ENCODE assay signal across 28 cellular contexts in the genomic region with DNA sequence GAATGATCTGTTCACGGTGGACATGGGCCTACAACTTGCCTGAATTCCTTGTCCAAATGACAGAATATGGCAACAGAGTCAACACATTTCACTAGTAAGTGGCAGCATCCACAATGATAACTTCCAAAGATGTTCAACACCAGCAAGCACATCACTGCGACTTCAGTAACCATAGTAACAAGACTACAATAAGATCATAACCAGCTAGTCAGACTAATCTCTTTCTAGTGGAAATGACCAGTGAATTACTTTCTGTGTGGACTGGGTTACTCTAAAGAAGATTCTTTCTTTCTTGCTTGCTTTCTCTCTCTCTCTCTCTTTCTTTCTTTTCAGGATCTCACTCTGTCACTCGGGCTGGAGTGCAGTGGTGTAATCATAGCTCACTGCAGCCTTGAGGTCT.
"Had no signal": no experiment of that assay in that cellular context is flagged by ENCODE, and none has a peak within 500 bp of the region (broad histone marks: within the 10 kb centered on the region; RNA-seq: fewer than 3 reads in every experiment).

No MANE protein-coding gene starts in this region.

- DNase-seq: activated CD4-positive, alpha-beta memory T cell treated with anti-CD3 and anti-CD28 coated beads for 36 hours; activated CD4-positive, alpha-beta T cell treated with anti-CD3 and anti-CD28 coated beads for 36 hours; activated CD4-positive, alpha-beta T cell treated with anti-CD3 and anti-CD28 coated beads, Interleukin-2, amount 10 ng/mL, durations not matched to agents 24 days and 14 days; activated CD4-positive, CD25-positive, alpha-beta regulatory T cell; activated CD4-positive, CD25-positive, alpha-beta regulatory T cell treated with anti-CD3 and anti-CD28 coated beads, Interleukin-2, amount 50 U/mL, for 72 hours; activated CD8-positive, alpha-beta memory T cell treated with anti-CD3 and anti-CD28 coated beads, Interleukin-2, amount 10 ng/mL, durations not matched to agents 7 days and 5 days; activated CD8-positive, alpha-beta memory T cell treated with anti-CD3 and anti-CD28 coated beads, Interleukin-2, amount 50 U/mL, for 4 hours; activated CD8-positive, alpha-beta T cell treated with anti-CD3 and anti-CD28 coated beads, Interleukin-2, amount 10 ng/mL, durations not matched to agents 7 days and 5 days; activated gamma-delta T cell; activated naive CD4-positive, alpha-beta T cell; activated naive CD4-positive, alpha-beta T cell treated with anti-CD3 and anti-CD28 coated beads, Interleukin-2, amount 10 ng/mL, durations not matched to agents 7 days and 5 days; activated naive CD8-positive, alpha-beta T cell treated with anti-CD3 and anti-CD28 coated beads, Interleukin-2, amount 10 ng/mL, durations not matched to agents 7 days and 5 days; activated T-cell treated with anti-CD3 and anti-CD28 coated beads, Interleukin-2, amount 50 U/mL, for 1 hour; activated T-cell treated with anti-CD3 and anti-CD28 coated beads, Interleukin-2, amount 50 U/mL, for 48 hours; central memory CD4-positive, alpha-beta T cell; cerebellar nuclear complex; colonic mucosa; effector CD8-positive, alpha-beta T cell; esophagus squamous epithelium; head of caudate nucleus; hippocampal formation had no signal

- H3K4me1 ChIP-seq: ascending aorta, breast epithelium, colonic mucosa, esophagus squamous epithelium had no signal

- H3K27ac ChIP-seq: ascending aorta, breast epithelium, cardiac muscle cell, colonic mucosa, epithelial cell of prostate, esophagus squamous epithelium had no signal

- H3K9me3 ChIP-seq: ascending aorta, breast epithelium, colonic mucosa, esophagus squamous epithelium had no signal

- H3K27me3 ChIP-seq: ascending aorta, breast epithelium, cardiac muscle cell, colonic mucosa, esophagus squamous epithelium had no signal

- H3K36me3 ChIP-seq: ascending aorta, breast epithelium, cardiac muscle cell, colonic mucosa, esophagus squamous epithelium had no signal

- ATAC-seq: activated CD4-positive, alpha-beta T cell treated with anti-CD3 and anti-CD28 coated beads for 36 hours; activated CD8-positive, alpha-beta memory T cell treated with anti-CD3 and anti-CD28 coated beads, Interleukin-2, amount 10 ng/mL, durations not matched to agents 7 days and 5 days; activated CD8-positive, alpha-beta T cell treated with anti-CD3 and anti-CD28 coated beads, Interleukin-2, amount 10 ng/mL, durations not matched to agents 7 days and 5 days had no signal

- FAIRE-seq: endometrium, endothelial cell of umbilical vein, frontal cortex had no signal

- H3K4me3 ChIP-seq: ascending aorta, breast epithelium, cardiac muscle cell, colonic mucosa, esophagus squamous epithelium had no signal
